ENCODE assay signal across 8 cellular contexts in genomic region chr2:178414266-178415247, GRCh38. TPM values are rescaled to one million over a fixed set of nuclear protein-coding genes. Genes with fewer than 3 reads are reported as not detected.
A peak's percentile ranks its signal among the peaks of the same experiment; 100 is the strongest.
DNase-seq lines count a peak whose midpoint lies in the region; ATAC-seq and TF ChIP-seq lines count a peak whose summit lies in the region.

No MANE protein-coding gene starts in this region.

- H3K27ac Mint-ChIP-seq in CD4-positive, CD25-positive, alpha-beta regulatory T cell = peak overlapping the region; percentile 95 to 98 (median 98)

- no peaks in the 10 kb centered on the region for H3K27me3 Mint-ChIP-seq in CD4-positive, CD25-positive, alpha-beta regulatory T cell

- H3K4me3 ChIP-seq in CD4-positive, CD25-positive, alpha-beta regulatory T cell (ENCODE audit: low read depth, low read length) = peak overlapping the region; percentile 98
- H3K4me3 ChIP-seq in ectodermal cell (ENCODE audit: insufficient read depth, low read depth, low read length) (peak overlapping the region; percentile 67), lower lobe of right lung (peak overlapping the region; percentile 67)

- H3K36me3 Mint-ChIP-seq in CD4-positive, CD25-positive, alpha-beta regulatory T cell = no peaks in the 10 kb centered on the region

- no peaks in the 10 kb centered on the region for H3K27me3 ChIP-seq in CD4-positive, CD25-positive, alpha-beta regulatory T cell (ENCODE audit: control insufficient read depth, insufficient read depth, low read length)
- H3K27me3 ChIP-seq in ectodermal cell (ENCODE audit: control insufficient read depth, insufficient read depth, low read length, poor library complexity, severe bottlenecking) (no peaks in the 10 kb centered on the region), lower lobe of right lung (ENCODE audit: low read depth) (no peaks in the 10 kb centered on the region)

- H3K9me3 Mint-ChIP-seq in CD4-positive, CD25-positive, alpha-beta regulatory T cell = peaks cover 0 to 1% (median 0%) of the 10 kb centered on the region in 7 donors

- peak; percentile 68 to 76 for ATAC-seq in CD4-positive, CD25-positive, alpha-beta regulatory T cell (ENCODE audit: low read depth in 2 of 2)
- ATAC-seq in GM19328 (IDR thresholded peaks at IDR 0.05; ENCODE audit: unreplicated experiment) = peak; percentile 69
- ATAC-seq in HG03520 (IDR thresholded peaks at IDR 0.05; ENCODE audit: unreplicated experiment) = peak; percentile 75
- peak; percentile 98 for ATAC-seq in lower lobe of right lung

- peaks cover 12 to 39% (median 25%) of the 10 kb centered on the region in 4 donors for H3K4me1 Mint-ChIP-seq in CD4-positive, CD25-positive, alpha-beta regulatory T cell

- peaks cover 14% of the 10 kb centered on the region for H3K4me1 ChIP-seq in CD4-positive, CD25-positive, alpha-beta regulatory T cell (ENCODE audit: control insufficient read depth, insufficient read depth, low read length, poor library complexity, severe bottlenecking)
- H3K4me1 ChIP-seq in ectodermal cell (ENCODE audit: control insufficient read depth, insufficient read depth, low read length) = no peaks in the 10 kb centered on the region
- H3K4me1 ChIP-seq in lower lobe of right lung = peaks cover 11% of the 10 kb centered on the region

- TF ChIP-seq CTCF in lower lobe of right lung (IDR thresholded peaks at IDR 0.05) = peak; percentile 91

- peak overlapping the region; percentile 82 for H3K27ac ChIP-seq in CD4-positive, CD25-positive, alpha-beta regulatory T cell (ENCODE audit: insufficient read depth, low read length, poor library complexity, severe bottlenecking)
- H3K27ac ChIP-seq in ectodermal cell (ENCODE audit: insufficient read depth, low read depth, low read length, poor library complexity, severe bottlenecking) = peak overlapping the region; percentile 94
- peak overlapping the region; percentile 93 for H3K27ac ChIP-seq in lower lobe of right lung

- H3K36me3 ChIP-seq in CD4-positive, CD25-positive, alpha-beta regulatory T cell (ENCODE audit: control insufficient read depth, insufficient read depth, low read length) = no peaks in the 10 kb centered on the region
- no peaks in the 10 kb centered on the region for H3K36me3 ChIP-seq in ectodermal cell (ENCODE audit: control insufficient read depth, insufficient read depth, low read length)
- H3K36me3 ChIP-seq in lower lobe of right lung = no peaks in the 10 kb centered on the region

- H3K9me3 ChIP-seq in CD4-positive, CD25-positive, alpha-beta regulatory T cell (ENCODE audit: control insufficient read depth in 2 of 2, low read length in 2 of 2) = no peaks in the 10 kb centered on the region
- H3K9me3 ChIP-seq in ectodermal cell (ENCODE audit: control insufficient read depth, low read length) (no peaks in the 10 kb centered on the region), lower lobe of right lung (no peaks in the 10 kb centered on the region)

- intact Hi-C loops in lower lobe of right lung (cut with DNase I) = no loop called here

- DNase-seq in CD4-positive, CD25-positive, alpha-beta regulatory T cell = peak; percentile 72 to 93 (median 77)
- DNase-seq in NCI-H526 treated with DMSO at 0.1 percent for 48 hours (lab: John Stamatoyannopoulos, UW) (peak; percentile 95), lower lobe of right lung (peak; percentile 90)
- peak; percentile 83 to 88 for DNase-seq in activated CD4-positive, alpha-beta T cell treated with anti-CD3 and anti-CD28 coated beads, Interleukin-2, amount 50 U/mL, for 48 hours
- peak; percentile 54 to 80 (median 58) for DNase-seq in stimulated activated CD4-positive, alpha-beta T cell treated with anti-CD3 and anti-CD28 coated beads, TNF-alpha, amount 100 ng/mL, for 24 hours (ENCODE audit: low read depth in 3 of 3)

- WGBS in ectodermal cell, 2 experiments = 23 to 25% methylated on average over 20 to 21 of the region's 21 CpGs

- H3K4me3 Mint-ChIP-seq in CD4-positive, CD25-positive, alpha-beta regulatory T cell = peak overlapping the region; percentile 87 to 91 (median 89)

RNA-seq across cellular contexts. Expression of gene PRKRA, which starts 36.4 kb away (rescaled TPM):
- 103 TPM for total RNA-seq in CD4-positive, CD25-positive, alpha-beta regulatory T cell
- polyA plus RNA-seq in CD4-positive, CD25-positive, alpha-beta regulatory T cell = 10 to 100 TPM; 50.8 to 58.6 (median 52.7) TPM
- polyA plus RNA-seq in ectodermal cell (2013, experiment 1 of 4) = 102 TPM
- 104 TPM for polyA plus RNA-seq in ectodermal cell (2013, experiment 2 of 4)
- polyA plus RNA-seq in ectodermal cell (2013, experiment 3 of 4) = 81.3 TPM
- polyA plus RNA-seq in ectodermal cell (2013, experiment 4 of 4) = 89.4 TPM
- total RNA-seq in lower lobe of right lung = 46.3 TPM

RNA-seq across cellular contexts. Expression of gene PJVK, which starts 36.6 kb away (rescaled TPM):
- 3.1 TPM for total RNA-seq in CD4-positive, CD25-positive, alpha-beta regulatory T cell
- polyA plus RNA-seq in CD4-positive, CD25-positive, alpha-beta regulatory T cell = under 1 TPM; 0.22 to 0.72 (median 0.45) TPM
- 5.7 TPM for polyA plus RNA-seq in ectodermal cell (2013, experiment 1 of 4)
- 5.0 TPM for polyA plus RNA-seq in ectodermal cell (2013, experiment 2 of 4)
- polyA plus RNA-seq in ectodermal cell (2013, experiment 3 of 4) = 3.8 TPM
- polyA plus RNA-seq in ectodermal cell (2013, experiment 4 of 4) = 4.3 TPM
- 3.0 TPM for total RNA-seq in lower lobe of right lung

Comparison
In these comparisons a context has a peak if more than half of its experiments do, and no peak if none do; other contexts are left out.
1. Peak in every context shown above with its lines: DNase-seq, ATAC-seq, H3K4me3 ChIP-seq and H3K27ac ChIP-seq.